ENCODE assay signal across 8 cellular contexts in the genomic region with DNA sequence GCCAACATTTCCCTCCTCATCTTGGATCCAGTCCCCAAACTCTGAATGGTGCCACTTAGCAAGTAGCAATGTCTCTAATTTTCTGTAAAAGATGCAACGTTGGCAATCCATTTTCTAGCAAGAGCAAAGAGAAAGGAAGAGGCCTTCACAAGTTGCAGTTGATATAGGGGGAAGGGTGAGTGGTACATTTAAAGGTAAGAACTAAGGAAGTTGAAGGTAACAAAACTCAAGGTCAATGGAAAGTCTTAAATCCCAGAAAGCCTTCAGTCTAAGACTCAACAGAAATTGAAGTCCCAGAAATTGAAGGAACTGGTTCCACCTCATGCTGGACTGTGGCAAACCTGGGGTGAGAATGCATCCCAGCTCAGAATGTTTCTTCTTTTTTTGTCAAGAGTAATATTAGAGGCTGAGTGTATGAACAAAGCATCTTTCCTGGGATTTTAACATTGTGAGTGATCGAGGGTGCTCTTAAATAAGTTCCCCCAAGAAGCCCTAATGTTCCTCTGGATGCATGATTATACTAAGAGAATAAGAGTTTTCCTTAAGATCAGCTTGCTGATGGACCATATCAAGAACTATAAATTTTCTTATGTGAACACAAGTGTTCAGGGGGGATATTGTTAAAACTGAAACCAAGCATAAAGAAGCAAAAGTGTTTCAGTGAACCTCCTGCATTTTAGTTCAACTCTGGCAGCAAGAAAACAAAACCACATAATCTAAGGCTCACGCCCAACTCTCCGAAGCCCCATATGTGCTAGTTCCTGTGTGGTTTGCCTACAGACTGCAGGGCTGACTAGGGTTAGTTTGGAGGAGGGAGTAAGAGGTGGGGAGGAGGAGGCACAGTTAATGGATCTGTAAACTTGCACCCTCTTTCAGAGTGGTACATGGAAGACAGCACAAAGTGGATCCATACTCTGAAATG. TPM values are rescaled to one million over a fixed set of nuclear protein-coding genes. Genes with fewer than 3 reads are reported as not detected.
DNase-seq lines count a peak whose midpoint lies in the region; ATAC-seq and TF ChIP-seq lines count a peak whose summit lies in the region.

A gene (plus strand): TSS at position 779 of the 922 bp plus-strand sequence. CDS start 46,023 bp downstream, outside the sequence.

- CTCF ChIA-PET in activated CD4-positive, alpha-beta T cell treated with anti-CD3 and anti-CD28 coated beads, Interleukin-2, amount 10 ng/mL, durations not matched to agents 7 days and 5 days (lab: Charles Lee) = no interaction called here
- CTCF ChIA-PET in naive thymus-derived CD4-positive, alpha-beta T cell (lab: Charles Lee) = no interaction called here

- H3K4me3 Mint-ChIP-seq in activated CD4-positive, alpha-beta T cell treated with anti-CD3 and anti-CD28 coated beads, Interleukin-2, amount 10 ng/mL, durations not matched to agents 7 days and 5 days = peak within 1 kb of the TSS; percentile 99
- peak within 1 kb of the TSS in 9 of 10 donors; percentile 95 to 99 (median 97) for H3K4me3 Mint-ChIP-seq in naive thymus-derived CD4-positive, alpha-beta T cell

- H3K36me3 Mint-ChIP-seq in activated CD4-positive, alpha-beta T cell treated with anti-CD3 and anti-CD28 coated beads, Interleukin-2, amount 10 ng/mL, durations not matched to agents 7 days and 5 days (ENCODE audit: low read depth) = peaks cover 38% of the 10 kb centered on the region
- H3K36me3 Mint-ChIP-seq in naive thymus-derived CD4-positive, alpha-beta T cell = peaks cover 2 to 27% (median 14%) of the 10 kb centered on the region in 5 donors

- no peaks in the 10 kb centered on the region for H3K36me3 ChIP-seq in naive thymus-derived CD4-positive, alpha-beta T cell (ENCODE audit: control insufficient read depth in 2 of 3, insufficient read depth in 3 of 3, low read length in 3 of 3)
- no peaks in the 10 kb centered on the region for H3K36me3 ChIP-seq in prostate gland

- H3K4me1 ChIP-seq in naive thymus-derived CD4-positive, alpha-beta T cell (ENCODE audit: control insufficient read depth in 2 of 2, insufficient read depth in 2 of 2, low read length in 2 of 2) = peaks cover 23 to 27% of the 10 kb centered on the region in 2 donors
- no peaks in the 10 kb centered on the region for H3K4me1 ChIP-seq in prostate gland (replicated peaks)

- intact Hi-C loops in naive thymus-derived CD4-positive, alpha-beta T cell (cut with micrococcal nuclease) = loop anchor here (1.0 to 10.0 kb wide), 13 partner anchors 9 to 368 kb away; a partner anchor contains a TSS
- intact Hi-C loops in prostate gland (cut with DNase I) = no loop called here

- TF ChIP-seq CTCF in prostate gland (IDR thresholded peaks at IDR 0.05) = no peak

- TF ChIP-seq POLR2A in prostate gland (IDR thresholded peaks at IDR 0.05) = no peak

- peak; percentile 43 for ATAC-seq in GM18520 (IDR thresholded peaks at IDR 0.05; ENCODE audit: unreplicated experiment)
- ATAC-seq in HG03378 (IDR thresholded peaks at IDR 0.05; ENCODE audit: unreplicated experiment) = peak; percentile 59
- peak; percentile 98 for ATAC-seq in naive thymus-derived CD4-positive, alpha-beta T cell

- peak; percentile 89 for DNase-seq in activated CD4-positive, alpha-beta T cell treated with anti-CD3 and anti-CD28 coated beads, Interleukin-2, amount 10 ng/mL, durations not matched to agents 7 days and 5 days
- DNase-seq in naive thymus-derived CD4-positive, alpha-beta T cell = peak in 8 of 9 donors; percentile 52 to 90 (median 86)
- DNase-seq in SHP77 treated with DMSO at 0.1 percent for 48 hours (lab: John Stamatoyannopoulos, UW) = no peak
- DNase-seq in prostate gland (ENCODE audit: low spot score) = no peak
- no peak for DNase-seq in NCI-H2196 treated with DMSO at 0.1 percent for 48 hours (lab: John Stamatoyannopoulos, UW; ENCODE audit: unreplicated experiment)
- no peak for DNase-seq in NCI-H345 treated with DMSO at 0.1 percent for 48 hours (lab: John Stamatoyannopoulos, UW; ENCODE audit: unreplicated experiment)

- H3K9me3 Mint-ChIP-seq in activated CD4-positive, alpha-beta T cell treated with anti-CD3 and anti-CD28 coated beads, Interleukin-2, amount 10 ng/mL, durations not matched to agents 7 days and 5 days = no peaks in the 10 kb centered on the region
- H3K9me3 Mint-ChIP-seq in naive thymus-derived CD4-positive, alpha-beta T cell = no peaks in the 10 kb centered on the region

- H3K4me1 Mint-ChIP-seq in activated CD4-positive, alpha-beta T cell treated with anti-CD3 and anti-CD28 coated beads, Interleukin-2, amount 10 ng/mL, durations not matched to agents 7 days and 5 days = peaks cover 21% of the 10 kb centered on the region
- H3K4me1 Mint-ChIP-seq in naive thymus-derived CD4-positive, alpha-beta T cell = peaks cover 13 to 31% (median 22%) of the 10 kb centered on the region in 7 donors

- peak within 1 kb of the TSS; percentile 83 for H3K27ac ChIP-seq in naive thymus-derived CD4-positive, alpha-beta T cell (ENCODE audit: low read depth, low read length)
- no peak within 1 kb of the TSS for H3K27ac ChIP-seq in prostate gland

- 81% methylated on average over 4 of the region's 4 CpGs for WGBS in prostate gland

- no peaks in the 10 kb centered on the region for H3K27me3 Mint-ChIP-seq in activated CD4-positive, alpha-beta T cell treated with anti-CD3 and anti-CD28 coated beads, Interleukin-2, amount 10 ng/mL, durations not matched to agents 7 days and 5 days
- no peaks in the 10 kb centered on the region for H3K27me3 Mint-ChIP-seq in naive thymus-derived CD4-positive, alpha-beta T cell

- no peaks in the 10 kb centered on the region for H3K9me3 ChIP-seq in naive thymus-derived CD4-positive, alpha-beta T cell (ENCODE audit: control insufficient read depth in 2 of 3, low read length in 3 of 3)
- H3K9me3 ChIP-seq in prostate gland = no peaks in the 10 kb centered on the region

- H3K27ac Mint-ChIP-seq in activated CD4-positive, alpha-beta T cell treated with anti-CD3 and anti-CD28 coated beads, Interleukin-2, amount 10 ng/mL, durations not matched to agents 7 days and 5 days = peak within 1 kb of the TSS; percentile 98
- peak within 1 kb of the TSS in 6 of 9 donors; percentile 86 to 99 (median 96) for H3K27ac Mint-ChIP-seq in naive thymus-derived CD4-positive, alpha-beta T cell

- POLR2A ChIA-PET in activated CD4-positive, alpha-beta T cell treated with anti-CD3 and anti-CD28 coated beads, Interleukin-2, amount 10 ng/mL, durations not matched to agents 7 days and 5 days (lab: Charles Lee) = no interaction called here
- POLR2A ChIA-PET in naive thymus-derived CD4-positive, alpha-beta T cell (lab: Charles Lee) = interaction anchor here (0.6 to 3.7 kb wide), 9 partner anchors 14 to 187 kb away, joined by 3 to 27 read pairs (median 5); no protein-coding TSS in a partner anchor

- peak within 1 kb of the TSS; percentile 71 for H3K4me3 ChIP-seq in naive thymus-derived CD4-positive, alpha-beta T cell (ENCODE audit: low read length)
- no peak within 1 kb of the TSS for H3K4me3 ChIP-seq in prostate gland

- no peaks in the 10 kb centered on the region for H3K27me3 ChIP-seq in naive thymus-derived CD4-positive, alpha-beta T cell (ENCODE audit: control insufficient read depth in 2 of 2, insufficient read depth in 2 of 2, low read length in 2 of 2)
- H3K27me3 ChIP-seq in prostate gland (replicated peaks; ENCODE audit: insufficient read depth) = no peaks in the 10 kb centered on the region

RNA-seq across cellular contexts. Expression of the gene that starts here (rescaled TPM):
- total RNA-seq in activated CD4-positive, alpha-beta T cell treated with anti-CD3 and anti-CD28 coated beads, Interleukin-2, amount 10 ng/mL, durations not matched to agents 7 days and 5 days = 100 to 1,000 TPM; 137 to 138 TPM
- 100 to 1,000 TPM; 108 to 156 (median 145) TPM for total RNA-seq in naive thymus-derived CD4-positive, alpha-beta T cell
- 100 to 1,000 TPM in 1 of 2 donors, 10 to 100 TPM in 1; 55.2 to 109 TPM for polyA plus RNA-seq in naive thymus-derived CD4-positive, alpha-beta T cell
- 1 to 10 TPM in 1 of 2 donors, under 1 TPM in 1; 0.91 to 2.2 TPM for total RNA-seq in prostate gland

Comparison
In these comparisons a context has a peak if more than half of its experiments do, and no peak if none do; other contexts are left out.
1. RNA of the gene that starts here (total RNA-seq): 108 to 156 TPM in naive thymus-derived CD4-positive, alpha-beta T cell and 137 to 138 TPM in activated CD4-positive, alpha-beta T cell treated with anti-CD3 and anti-CD28 coated beads, Interleukin-2, amount 10 ng/mL, durations not matched to agents 7 days and 5 days; 0.91 to 2.2 TPM in prostate gland; every median in the first group is over 10 times any median in the second.
2. ATAC-seq: peak in every context shown above with its lines; median percentile 98 in naive thymus-derived CD4-positive, alpha-beta T cell; 59 in HG03378; 43 in GM18520.
3. DNase-seq: peak in activated CD4-positive, alpha-beta T cell treated with anti-CD3 and anti-CD28 coated beads, Interleukin-2, amount 10 ng/mL, durations not matched to agents 7 days and 5 days (single experiment) and naive thymus-derived CD4-positive, alpha-beta T cell (8 of 9); none in SHP77 treated with DMSO at 0.1 percent for 48 hours (single experiment), prostate gland (single experiment), NCI-H2196 treated with DMSO at 0.1 percent for 48 hours (single experiment) and NCI-H345 treated with DMSO at 0.1 percent for 48 hours (single experiment).